In the genomic region with DNA sequence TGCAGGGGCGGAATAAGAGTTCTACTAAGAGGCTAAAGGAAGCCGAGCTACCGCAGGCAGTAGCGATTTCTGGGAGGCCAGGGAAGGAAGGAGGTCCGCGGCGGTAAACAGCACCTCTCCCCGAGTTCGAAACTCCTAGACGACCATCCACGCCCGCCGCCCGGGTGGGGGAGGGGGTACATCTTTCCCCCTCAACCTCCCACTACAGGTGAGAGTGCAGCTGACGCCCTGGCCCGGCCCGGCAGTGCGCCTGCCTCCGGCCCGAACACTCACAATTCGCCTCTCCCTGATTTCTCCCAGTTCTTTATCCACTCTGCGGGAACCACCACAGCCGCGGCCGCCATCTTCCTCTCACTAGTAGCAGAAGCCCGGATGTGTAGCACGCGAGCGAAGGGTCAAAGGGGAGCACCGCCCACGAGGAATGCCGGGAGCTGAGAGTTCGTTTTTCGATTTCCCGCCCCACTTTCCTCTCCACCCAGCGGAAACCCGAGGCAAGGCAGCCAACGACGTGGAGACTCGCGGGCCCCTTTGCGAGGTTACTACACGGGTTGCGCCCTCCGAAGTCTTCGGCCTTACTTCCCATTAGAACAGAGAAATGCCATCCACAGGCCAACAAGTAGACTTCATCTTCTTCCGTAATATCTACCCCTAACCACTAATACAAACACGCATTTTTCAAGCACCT, we compare ENCODE assay signal across 8 cellular contexts.
DNase-seq lines count a peak whose midpoint lies in the region; ATAC-seq, FAIRE-seq and TF ChIP-seq lines count a peak whose summit lies in the region.

A gene with protein sequence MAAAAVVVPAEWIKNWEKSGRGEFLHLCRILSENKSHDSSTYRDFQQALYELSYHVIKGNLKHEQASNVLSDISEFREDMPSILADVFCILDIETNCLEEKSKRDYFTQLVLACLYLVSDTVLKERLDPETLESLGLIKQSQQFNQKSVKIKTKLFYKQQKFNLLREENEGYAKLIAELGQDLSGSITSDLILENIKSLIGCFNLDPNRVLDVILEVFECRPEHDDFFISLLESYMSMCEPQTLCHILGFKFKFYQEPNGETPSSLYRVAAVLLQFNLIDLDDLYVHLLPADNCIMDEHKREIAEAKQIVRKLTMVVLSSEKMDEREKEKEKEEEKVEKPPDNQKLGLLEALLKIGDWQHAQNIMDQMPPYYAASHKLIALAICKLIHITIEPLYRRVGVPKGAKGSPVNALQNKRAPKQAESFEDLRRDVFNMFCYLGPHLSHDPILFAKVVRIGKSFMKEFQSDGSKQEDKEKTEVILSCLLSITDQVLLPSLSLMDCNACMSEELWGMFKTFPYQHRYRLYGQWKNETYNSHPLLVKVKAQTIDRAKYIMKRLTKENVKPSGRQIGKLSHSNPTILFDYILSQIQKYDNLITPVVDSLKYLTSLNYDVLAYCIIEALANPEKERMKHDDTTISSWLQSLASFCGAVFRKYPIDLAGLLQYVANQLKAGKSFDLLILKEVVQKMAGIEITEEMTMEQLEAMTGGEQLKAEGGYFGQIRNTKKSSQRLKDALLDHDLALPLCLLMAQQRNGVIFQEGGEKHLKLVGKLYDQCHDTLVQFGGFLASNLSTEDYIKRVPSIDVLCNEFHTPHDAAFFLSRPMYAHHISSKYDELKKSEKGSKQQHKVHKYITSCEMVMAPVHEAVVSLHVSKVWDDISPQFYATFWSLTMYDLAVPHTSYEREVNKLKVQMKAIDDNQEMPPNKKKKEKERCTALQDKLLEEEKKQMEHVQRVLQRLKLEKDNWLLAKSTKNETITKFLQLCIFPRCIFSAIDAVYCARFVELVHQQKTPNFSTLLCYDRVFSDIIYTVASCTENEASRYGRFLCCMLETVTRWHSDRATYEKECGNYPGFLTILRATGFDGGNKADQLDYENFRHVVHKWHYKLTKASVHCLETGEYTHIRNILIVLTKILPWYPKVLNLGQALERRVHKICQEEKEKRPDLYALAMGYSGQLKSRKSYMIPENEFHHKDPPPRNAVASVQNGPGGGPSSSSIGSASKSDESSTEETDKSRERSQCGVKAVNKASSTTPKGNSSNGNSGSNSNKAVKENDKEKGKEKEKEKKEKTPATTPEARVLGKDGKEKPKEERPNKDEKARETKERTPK (N-terminal part only) (minus strand): TSS at position 374 of the 685 bp plus-strand sequence. CDS start 30 bp downstream, at position 344.

- H3K4me1 Mint-ChIP-seq in central memory CD8-positive, alpha-beta T cell, result peaks cover 14% of the 10 kb centered on the region

- H3K36me3 Mint-ChIP-seq in central memory CD8-positive, alpha-beta T cell (ENCODE audit: insufficient read depth), result peaks cover 5% of the 10 kb centered on the region

- peak; percentile 30 for TF ChIP-seq CTCF in AG09319 (IDR thresholded peaks at IDR 0.05; ENCODE audit: low read depth, low read length)

- H3K27ac Mint-ChIP-seq in central memory CD8-positive, alpha-beta T cell (ENCODE audit: low read depth), result peak within 1 kb of the TSS; percentile 95

- no peaks in the 10 kb centered on the region for H3K9me3 Mint-ChIP-seq in central memory CD8-positive, alpha-beta T cell

- DNase-seq in AG09319 (ENCODE audit: extremely low read depth, low read depth), result peak; percentile 57
- peak; percentile 67 for DNase-seq in NCI-H226
- peak; percentile 43 for DNase-seq in activated CD4-positive, CD25-positive, alpha-beta regulatory T cell treated with anti-CD3 and anti-CD28 coated beads, Interleukin-2, amount 50 U/mL, for 16 hours (ENCODE audit: low read depth, low spot score)
- peak; percentile 41 to 49 for DNase-seq in central memory CD8-positive, alpha-beta T cell (ENCODE audit: low spot score in 2 of 2)
- peak; percentile 70 for DNase-seq in stimulated activated CD4-positive, alpha-beta T cell treated with anti-CD3 and anti-CD28 coated beads, Interleukin-12 subunit alpha, Interleukin-12 subunit beta, amount 100 ng/mL, for 4 hours

- ATAC-seq in GM18909 (IDR thresholded peaks at IDR 0.05; ENCODE audit: poor library complexity, unreplicated experiment), result peak; percentile 87
- peak; percentile 81 for ATAC-seq in HG03196 (IDR thresholded peaks at IDR 0.05; ENCODE audit: unreplicated experiment)
- ATAC-seq in central memory CD8-positive, alpha-beta T cell (replicated peaks; ENCODE audit: extremely low read depth, poor library complexity, severe bottlenecking), result peak; percentile 85

- no peaks in the 10 kb centered on the region for H3K27me3 Mint-ChIP-seq in central memory CD8-positive, alpha-beta T cell

- H3K4me3 Mint-ChIP-seq in central memory CD8-positive, alpha-beta T cell, result peak within 1 kb of the TSS; percentile 93

- FAIRE-seq in islet of Langerhans (lab: Jason Lieb, UNC), result peak; percentile 81

Comparison
In these comparisons a context has a peak if more than half of its experiments do, and no peak if none do; other contexts are left out.
1. Peak in every context shown above with its lines: DNase-seq and ATAC-seq.